In genomic region chr2:200310545-200310971, GRCh38 we compare ENCODE assay signal across 1 cellular context.
TF ChIP-seq lines count a peak whose summit lies in the region.

No MANE protein-coding gene starts in this region.

TF ChIP-seq in GM23338, 12 proteins besides CTCF, POLR2A, EP300 and RAD21 (continued from another document):
- no peak for TF ChIP-seq ETS1 (IDR thresholded peaks at IDR 0.05)
- no peak for TF ChIP-seq ZNF462 (CRISPR knock-in tag; IDR thresholded peaks at IDR 0.05)
